Comparison of ENCODE assay signal across 26 cellular contexts in genomic region chr10:95499482-95499989, GRCh38.
A peak's percentile ranks its signal among the peaks of the same experiment; 100 is the strongest.
DNase-seq lines count a peak whose midpoint lies in the region; ATAC-seq, FAIRE-seq and TF ChIP-seq lines count a peak whose summit lies in the region.
"Had no signal": no experiment of that assay in that cellular context is flagged by ENCODE, and none has a peak within 500 bp of the region (broad histone marks: within the 10 kb centered on the region; RNA-seq: fewer than 3 reads in every experiment).

No MANE protein-coding gene starts in this region.

- DNase-seq in GM23338 (ENCODE audit: low spot score) (no peak), K562 (ENCODE audit: extremely low read depth in 1 of 4, low spot score in 3 of 4) (no peak), left lung (no peak), gastrocnemius medialis (no peak), COLO668 (lab: John Stamatoyannopoulos, UW; ENCODE audit: unreplicated experiment) (no peak), MCF 10A (ENCODE audit: unreplicated experiment) (no peak)
- DNase-seq: activated CD4-positive, alpha-beta T cell treated with anti-CD3 and anti-CD28 coated beads, Interleukin-2, amount 50 U/mL, for 4 hours; activated CD8-positive, alpha-beta memory T cell treated with anti-CD3 and anti-CD28 coated beads, Interleukin-2, amount 50 U/mL, for 4 hours; activated naive CD8-positive, alpha-beta T cell treated with anti-CD3 and anti-CD28 coated beads, Interleukin-2, amount 10 ng/mL, durations not matched to agents 7 days and 5 days; Calu3; foreskin fibroblast; immature natural killer cell; lower lobe of right lung; NCI-H1417 treated with DMSO at 0.1 percent for 48 hours; NCI-H2107; NCI-H748 treated with DMSO at 0.1 percent for 48 hours had no signal

- intact Hi-C loops in K562 (cut with micrococcal nuclease) (no loop called here), left lung (cut with DNase I) (no loop called here), gastrocnemius medialis (cut with DNase I; ENCODE audit: low total_unique reads) (no loop called here), MCF 10A (cut with micrococcal nuclease) (no loop called here)

- H3K27ac Mint-ChIP-seq in GM23338 = peak overlapping the region; percentile 2; the same call in 1 of the 2 replicates
- no peak overlapping the region for H3K27ac Mint-ChIP-seq in MCF 10A (ENCODE audit: low read depth, unreplicated experiment)
- H3K27ac Mint-ChIP-seq: activated naive CD8-positive, alpha-beta T cell treated with anti-CD3 and anti-CD28 coated beads, Interleukin-2, amount 10 ng/mL, durations not matched to agents 7 days and 5 days; activated T-helper 2 cell treated with anti-CD3 and anti-CD28 coated beads, Interferon-gamma antibody, Interleukin-2, Interleukin-4, amounts not matched to agents 10 μg/mL and 5 μg/mL and 100 μg/mL, durations not matched to agents 14 hours and 24 hours and 36 hours; dendritic cell treated with granulocyte-macrophage colony-stimulating factor and Interleukin-4, amounts not matched to agents 40 ng/mL and 50 ng/mL, for 4 days; immature natural killer cell; T-helper 2 cell treated with Interferon-gamma antibody and Interleukin-4, amounts not matched to agents 5 μg/mL and 100 μg/mL, for 36 hours had no signal

- ATAC-seq in GM23338 (no peak; the same call in 2 of the 3 replicates), K562 (no peak), left lung (peak; percentile 69), gastrocnemius medialis (no peak), GM19328 (IDR thresholded peaks at IDR 0.05; ENCODE audit: unreplicated experiment) (no peak), HG03097 (IDR thresholded peaks at IDR 0.05; ENCODE audit: low FRiP score, unreplicated experiment) (no peak)

- no peak for TF ChIP-seq POLR2A in K562 (conservative IDR thresholded peaks at IDR 0.05)
- TF ChIP-seq POLR2A in gastrocnemius medialis (IDR thresholded peaks at IDR 0.05) = no peak

- H3K27me3 ChIP-seq in GM23338 (ENCODE audit: insufficient read depth) = no peaks in the 10 kb centered on the region
- no peaks in the 10 kb centered on the region for H3K27me3 ChIP-seq in K562 (ENCODE audit: control insufficient read depth in 2 of 2, insufficient read depth in 2 of 2, low read length in 2 of 2)
- H3K27me3 ChIP-seq in left lung = no peaks in the 10 kb centered on the region
- no peaks in the 10 kb centered on the region for H3K27me3 ChIP-seq in gastrocnemius medialis
- H3K27me3 ChIP-seq: BLaER1 treated with 17β-estradiol and CSF1 and Interleukin-3, amounts not matched to agents 10 nM and 100 nM; hepatocyte; vagina had no signal

- 0 out of 2 replicates have a peak, but pooled peaks cover 3% of the 10 kb centered on the region for H3K9me2 ChIP-seq in GM23338 (ENCODE audit: insufficient read depth)

- H3K4me3 Mint-ChIP-seq in GM23338 = no peak overlapping the region
- H3K4me3 Mint-ChIP-seq in MCF 10A (ENCODE audit: unreplicated experiment) = no peak overlapping the region
- H3K4me3 Mint-ChIP-seq: activated naive CD8-positive, alpha-beta T cell treated with anti-CD3 and anti-CD28 coated beads, Interleukin-2, amount 10 ng/mL, durations not matched to agents 7 days and 5 days; dendritic cell treated with granulocyte-macrophage colony-stimulating factor and Interleukin-4, amounts not matched to agents 40 ng/mL and 50 ng/mL, for 4 days; immature natural killer cell; T-helper 2 cell treated with Interferon-gamma antibody and Interleukin-4, amounts not matched to agents 5 μg/mL and 100 μg/mL, for 36 hours had no signal

- peaks cover 42% of the 10 kb centered on the region for H3K4me1 Mint-ChIP-seq in GM23338
- no peaks in the 10 kb centered on the region for H3K4me1 Mint-ChIP-seq in MCF 10A (ENCODE audit: insufficient read depth, unreplicated experiment)
- H3K4me1 Mint-ChIP-seq: immature natural killer cell had no signal

- CTCF ChIA-PET in K562 (lab: Yijun Ruan, JAX; ENCODE audit: low intra/inter-chr PET ratio) = no interaction called here
- CTCF ChIA-PET in MCF 10A (lab: Yijun Ruan, JAX) = interaction anchor here (1.2 kb wide), 1 partner anchor 125 kb away, joined by 3 read pairs; no protein-coding TSS in a partner anchor

- H3K4me2 ChIP-seq in GM23338 = peak overlapping the region; percentile 59
- no peak overlapping the region for H3K4me2 ChIP-seq in K562 (ENCODE audit: insufficient read depth, low read length)
- H3K4me2 ChIP-seq: BLaER1 treated with 17β-estradiol and CSF1 and Interleukin-3, amounts not matched to agents 10 nM and 100 nM; hepatocyte had no signal

- no peak overlapping the region for H3K4me3 ChIP-seq in GM23338
- no peak overlapping the region for H3K4me3 ChIP-seq in K562
- no peak overlapping the region for H3K4me3 ChIP-seq in left lung
- no peak overlapping the region for H3K4me3 ChIP-seq in gastrocnemius medialis
- H3K4me3 ChIP-seq: BLaER1 treated with 17β-estradiol and CSF1 and Interleukin-3, amounts not matched to agents 10 nM and 100 nM; hepatocyte; lower lobe of right lung; vagina had no signal

- FAIRE-seq in K562 (lab: Jason Lieb, UNC) = no peak
- FAIRE-seq: bronchial epithelial cell had no signal

- H3K79me2 ChIP-seq in GM23338 (replicated peaks; ENCODE audit: insufficient read depth) = peaks cover 81% of the 10 kb centered on the region
- H3K79me2 ChIP-seq in K562 (ENCODE audit: control insufficient read depth, insufficient read depth, low read length) = no peaks in the 10 kb centered on the region

- POLR2A ChIA-PET in K562 (lab: Yijun Ruan, JAX) = no interaction called here
- POLR2A ChIA-PET in MCF 10A (lab: Yijun Ruan, JAX) = interaction anchor here (0.6 kb wide), 1 partner anchor 83 kb away, joined by 3 read pairs; no protein-coding TSS in a partner anchor

- TF ChIP-seq RAD21 in K562 (CRISPR knock-in tag; conservative IDR thresholded peaks at IDR 0.05 in 1 of 2, IDR thresholded peaks at IDR 0.05 in 1 of 2) = no peak

- H3K9me3 ChIP-seq in K562 (replicated peaks; ENCODE audit: control insufficient read depth, insufficient read depth, low read depth, low read length) = no peaks in the 10 kb centered on the region
- H3K9me3 ChIP-seq in left lung = no peaks in the 10 kb centered on the region
- H3K9me3 ChIP-seq in gastrocnemius medialis = no peaks in the 10 kb centered on the region
- H3K9me3 ChIP-seq: BLaER1 treated with 17β-estradiol and CSF1 and Interleukin-3, amounts not matched to agents 10 nM and 100 nM; lower lobe of right lung; vagina had no signal

- WGBS in K562 (ENCODE audit: insufficient coverage, low coverage, missing lambda C conversion rate) = 77% methylated on average over 5 of the region's 6 CpGs

- H2AFZ ChIP-seq in GM23338 (no peak overlapping the region), K562 (ENCODE audit: low read depth, low read length) (no peak overlapping the region)
- H2AFZ ChIP-seq: hepatocyte had no signal

- in situ Hi-C loops in K562 (cut with MboI) = no loop called here
- in situ Hi-C loops in gastrocnemius medialis (cut with MboI; ENCODE audit: low sequenced_read_pairs in 4 of 4) = no loop called here

- BruUV-seq in K562 (replicated peaks; lab: Mats Ljungman, UMichigan) (no TSS peak), MCF 10A (replicated peaks; lab: Mats Ljungman, UMichigan) (no TSS peak)

- no peaks in the 10 kb centered on the region for H3F3A ChIP-seq in GM23338 (replicated peaks; ENCODE audit: low read depth)

- H3K36me3 ChIP-seq in GM23338 (ENCODE audit: insufficient read depth) (no peaks in the 10 kb centered on the region), K562 (ENCODE audit: control insufficient read depth, insufficient read depth, low read length) (no peaks in the 10 kb centered on the region), left lung (no peaks in the 10 kb centered on the region), gastrocnemius medialis (no peaks in the 10 kb centered on the region)
- H3K36me3 ChIP-seq: BLaER1 treated with 17β-estradiol and CSF1 and Interleukin-3, amounts not matched to agents 10 nM and 100 nM; lower lobe of right lung; vagina had no signal

- no peak overlapping the region for H3K9ac ChIP-seq in K562 (ENCODE audit: insufficient read depth in 1 of 2, low read depth in 2 of 2, low read length in 2 of 2)
- H3K9ac ChIP-seq: BLaER1 treated with 17β-estradiol and CSF1 and Interleukin-3, amounts not matched to agents 10 nM and 100 nM had no signal

- no peaks in the 10 kb centered on the region for H3K36me3 Mint-ChIP-seq in GM23338 (ENCODE audit: low read depth)
- H3K36me3 Mint-ChIP-seq in MCF 10A (ENCODE audit: insufficient read depth, unreplicated experiment) = no peaks in the 10 kb centered on the region
- H3K36me3 Mint-ChIP-seq: activated naive CD8-positive, alpha-beta T cell treated with anti-CD3 and anti-CD28 coated beads, Interleukin-2, amount 10 ng/mL, durations not matched to agents 7 days and 5 days; immature natural killer cell had no signal

- no peak for TF ChIP-seq EP300 in K562 (IDR thresholded peaks at IDR 0.05; ENCODE audit: low read length)

- no peaks in the 10 kb centered on the region for H3K9me3 Mint-ChIP-seq in GM23338
- no peaks in the 10 kb centered on the region for H3K9me3 Mint-ChIP-seq in MCF 10A (ENCODE audit: unreplicated experiment)
- H3K9me3 Mint-ChIP-seq: activated naive CD8-positive, alpha-beta T cell treated with anti-CD3 and anti-CD28 coated beads, Interleukin-2, amount 10 ng/mL, durations not matched to agents 7 days and 5 days; activated T-helper 2 cell treated with anti-CD3 and anti-CD28 coated beads, Interferon-gamma antibody, Interleukin-2, Interleukin-4, amounts not matched to agents 10 μg/mL and 5 μg/mL and 100 μg/mL, durations not matched to agents 14 hours and 24 hours and 36 hours; dendritic cell treated with granulocyte-macrophage colony-stimulating factor and Interleukin-4, amounts not matched to agents 40 ng/mL and 50 ng/mL, for 4 days; immature natural killer cell; T-helper 2 cell treated with Interferon-gamma antibody and Interleukin-4, amounts not matched to agents 5 μg/mL and 100 μg/mL, for 36 hours had no signal

- H3K27me3 Mint-ChIP-seq in GM23338 (ENCODE audit: insufficient read depth, low read depth, poor library complexity) (peaks cover 2% of the 10 kb centered on the region), MCF 10A (ENCODE audit: insufficient read depth, unreplicated experiment) (no peaks in the 10 kb centered on the region)
- H3K27me3 Mint-ChIP-seq: dendritic cell treated with granulocyte-macrophage colony-stimulating factor and Interleukin-4, amounts not matched to agents 40 ng/mL and 50 ng/mL, for 4 days had no signal

- H4K20me1 ChIP-seq in GM23338 (replicated peaks; ENCODE audit: insufficient read depth) (no peaks in the 10 kb centered on the region), K562 (replicated peaks; ENCODE audit: control insufficient read depth, insufficient read depth, low read length) (no peaks in the 10 kb centered on the region)
- H4K20me1 ChIP-seq: BLaER1 treated with 17β-estradiol and CSF1 and Interleukin-3, amounts not matched to agents 10 nM and 100 nM had no signal

- peak overlapping the region; percentile 48; the same call in 1 of the 2 replicates for H3K27ac ChIP-seq in GM23338 (ENCODE audit: low read depth)
- H3K27ac ChIP-seq in K562 (ENCODE audit: extremely low read depth, low read depth, low read length) = no peak overlapping the region
- H3K27ac ChIP-seq in left lung = no peak overlapping the region
- peak overlapping the region; percentile 57 to 78 (median 66) for H3K27ac ChIP-seq in gastrocnemius medialis
- H3K27ac ChIP-seq: BLaER1 treated with 17β-estradiol and CSF1 and Interleukin-3, amounts not matched to agents 10 nM and 100 nM; epithelial cell of prostate; hepatocyte; lower lobe of right lung; vagina had no signal

- no peaks in the 10 kb centered on the region for H3K9me1 ChIP-seq in K562 (ENCODE audit: control insufficient read depth, insufficient read depth, low read length)

- H3K4me1 ChIP-seq in GM23338 (ENCODE audit: insufficient read depth) = peaks cover 28% of the 10 kb centered on the region
- H3K4me1 ChIP-seq in K562 (replicated peaks in 1 of 2; ENCODE audit: control insufficient read depth in 2 of 2, insufficient read depth in 2 of 2, low read length in 2 of 2) = peaks cover 13 to 53% of the 10 kb centered on the region in 2 experiments; a peak in 4 of 5 replicates
- peaks cover 0 to 5% of the 10 kb centered on the region in 2 donors for H3K4me1 ChIP-seq in left lung
- peaks cover 48 to 64% of the 10 kb centered on the region in 2 donors for H3K4me1 ChIP-seq in gastrocnemius medialis
- H3K4me1 ChIP-seq: vagina had no signal

- no peak for TF ChIP-seq CTCF in GM23338 (conservative IDR thresholded peaks at IDR 0.05; ENCODE audit: low read depth in 2 of 2)
- TF ChIP-seq CTCF in K562 (IDR thresholded peaks at IDR 0.05 in 2 of 3, conservative IDR thresholded peaks at IDR 0.05 in 1 of 3; ENCODE audit: insufficient read depth in 2 of 3, low read depth in 1 of 3, low read length in 3 of 3) = no peak
- no peak for TF ChIP-seq CTCF in left lung (IDR thresholded peaks at IDR 0.05)
- TF ChIP-seq CTCF in gastrocnemius medialis (IDR thresholded peaks at IDR 0.05 in 4 of 5, conservative IDR thresholded peaks at IDR 0.05 in 1 of 5) = no peak
- TF ChIP-seq CTCF in MCF 10A (IDR thresholded peaks at IDR 0.05; ENCODE audit: unreplicated experiment) = no peak

Comparison
In these comparisons a context has a peak if more than half of its experiments do, and no peak if none do; other contexts are left out.
1. H3K27ac ChIP-seq: peak in GM23338 (single experiment) and gastrocnemius medialis (4 of 4); none in K562 (single experiment) and left lung (0 of 2).